ENCODE assay signal across 1 cellular context in genomic region chr10:97640868-97641811, GRCh38.
TF ChIP-seq lines count a peak whose summit lies in the region.

No MANE protein-coding gene starts in this region.

TF ChIP-seq in GM23338, 12 proteins besides CTCF, POLR2A, EP300 and RAD21 (continued from another document):
- TF ChIP-seq ZNF462 (CRISPR knock-in tag; IDR thresholded peaks at IDR 0.05): no peak
- TF ChIP-seq ZNF331 (CRISPR knock-in tag; IDR thresholded peaks at IDR 0.05; ENCODE audit: low read depth): no peak
- peak; percentile 8 for TF ChIP-seq REST (IDR thresholded peaks at IDR 0.05; ENCODE audit: unreplicated experiment)
- TF ChIP-seq ZNF114 (CRISPR knock-in tag; IDR thresholded peaks at IDR 0.05): no peak
- no peak for TF ChIP-seq NANOG (IDR thresholded peaks at IDR 0.05; ENCODE audit: borderline replicate concordance)
- TF ChIP-seq CREB1 (CRISPR knock-in tag; IDR thresholded peaks at IDR 0.05; ENCODE audit: low read depth): peak; percentile 29; the same call in 1 of the 2 replicates
